ENCODE assay signal across 15 cellular contexts in genomic region chr13:72145383-72145782, GRCh38.
DNase-seq lines count a peak whose midpoint lies in the region; ATAC-seq and TF ChIP-seq lines count a peak whose summit lies in the region.
"Had no signal": no experiment of that assay in that cellular context is flagged by ENCODE, and none has a peak within 500 bp of the region (broad histone marks: within the 10 kb centered on the region; RNA-seq: fewer than 3 reads in every experiment).

No MANE protein-coding gene starts in this region.

- no peaks in the 10 kb centered on the region for H4K20me1 ChIP-seq in SK-N-SH (ENCODE audit: insufficient read depth)
- H4K20me1 ChIP-seq: BLaER1 treated with 17β-estradiol and CSF1 and Interleukin-3, amounts not matched to agents 10 nM and 100 nM had no signal

- DNase-seq in EH (ENCODE audit: low read depth) (peak; percentile 77), SK-N-SH (no peak), chondrocyte (ENCODE audit: low spot score) (no peak), mesothelial cell of epicardium (ENCODE audit: low spot score in 2 of 2, unreplicated experiment in 2 of 2) (no peak), right atrium auricular region (ENCODE audit: low spot score) (no peak), nucleus accumbens (lab: John Stamatoyannopoulos, UW) (no peak)
- DNase-seq in activated CD4-positive, alpha-beta T cell treated with anti-CD3 and anti-CD28 coated beads for 4 hours = no peak
- DNase-seq: 8988T; Calu3; CD4-positive, CD25-positive, alpha-beta regulatory T cell; DMS 273 treated with DMSO at 0.1 percent for 48 hours; H7 had no signal

- H3K4me3 Mint-ChIP-seq in chondrocyte (ENCODE audit: unreplicated experiment) (no peak overlapping the region), mesothelial cell of epicardium (no peak overlapping the region)
- H3K4me3 Mint-ChIP-seq: CD4-positive, CD25-positive, alpha-beta regulatory T cell; GM23338 had no signal

- H3K27me3 Mint-ChIP-seq in chondrocyte (ENCODE audit: low read depth) = no peaks in the 10 kb centered on the region
- H3K27me3 Mint-ChIP-seq in mesothelial cell of epicardium (ENCODE audit: low read depth) = no peaks in the 10 kb centered on the region

- H3K36me3 Mint-ChIP-seq in chondrocyte (ENCODE audit: low read depth) (no peaks in the 10 kb centered on the region), mesothelial cell of epicardium (no peaks in the 10 kb centered on the region)
- H3K36me3 Mint-ChIP-seq: CD4-positive, CD25-positive, alpha-beta regulatory T cell had no signal

- H3K9me3 ChIP-seq in SK-N-SH = no peaks in the 10 kb centered on the region
- no peaks in the 10 kb centered on the region for H3K9me3 ChIP-seq in right atrium auricular region
- H3K9me3 ChIP-seq: BLaER1 treated with 17β-estradiol and CSF1 and Interleukin-3, amounts not matched to agents 10 nM and 100 nM had no signal

- H3K79me2 ChIP-seq in SK-N-SH (ENCODE audit: insufficient read depth) = no peaks in the 10 kb centered on the region

- H3K36me3 ChIP-seq in SK-N-SH (replicated peaks in 1 of 2; ENCODE audit: control insufficient read depth in 1 of 2, insufficient read depth in 2 of 2, low read length in 1 of 2) = no peaks in the 10 kb centered on the region
- no peaks in the 10 kb centered on the region for H3K36me3 ChIP-seq in right atrium auricular region
- H3K36me3 ChIP-seq: BLaER1 treated with 17β-estradiol and CSF1 and Interleukin-3, amounts not matched to agents 10 nM and 100 nM had no signal

- CTCF ChIA-PET in SK-N-SH (lab: Yijun Ruan, JAX) = interaction anchor here (0.8 kb wide), 1 partner anchor 22 kb away, joined by 3 read pairs; no protein-coding TSS in a partner anchor

- POLR2A ChIA-PET in SK-N-SH (lab: Yijun Ruan, JAX) = no interaction called here

- H3K9me3 Mint-ChIP-seq in chondrocyte (ENCODE audit: low read depth) (no peaks in the 10 kb centered on the region), mesothelial cell of epicardium (peaks cover 4% of the 10 kb centered on the region)
- H3K9me3 Mint-ChIP-seq: GM23338 had no signal

- H3K4me1 ChIP-seq in SK-N-SH (ENCODE audit: control insufficient read depth in 1 of 2, insufficient read depth in 2 of 2, low read depth in 1 of 2, low read length in 1 of 2) (peaks cover 0 to 14% of the 10 kb centered on the region in 2 experiments; a peak in 2 of 4 replicates), right atrium auricular region (no peaks in the 10 kb centered on the region)
- H3K4me1 ChIP-seq: BLaER1 treated with 17β-estradiol and CSF1 and Interleukin-3, amounts not matched to agents 10 nM and 100 nM had no signal

- no peaks in the 10 kb centered on the region for H3K9me2 ChIP-seq in SK-N-SH

- H2AFZ ChIP-seq in SK-N-SH (ENCODE audit: low read depth) = peak overlapping the region; percentile 73; the same call in 1 of the 2 replicates
- H2AFZ ChIP-seq: GM23338 had no signal

- no peak for ATAC-seq in HG03432 (IDR thresholded peaks at IDR 0.05; ENCODE audit: unreplicated experiment)
- ATAC-seq: GM23338 had no signal

- H3K4me3 ChIP-seq in SK-N-SH (ENCODE audit: low read depth in 2 of 2, low read length in 1 of 2) (no peak overlapping the region), right atrium auricular region (no peak overlapping the region)
- H3K4me3 ChIP-seq: BLaER1 treated with 17β-estradiol and CSF1 and Interleukin-3, amounts not matched to agents 10 nM and 100 nM; GM23338 had no signal

- peak overlapping the region; percentile 1; the same call in 1 of the 2 replicates for H3K4me2 ChIP-seq in SK-N-SH
- H3K4me2 ChIP-seq: BLaER1 treated with 17β-estradiol and CSF1 and Interleukin-3, amounts not matched to agents 10 nM and 100 nM; GM23338 had no signal

- peaks cover 21% of the 10 kb centered on the region for H3F3A ChIP-seq in SK-N-SH (replicated peaks; ENCODE audit: insufficient read depth)

- peak overlapping the region; percentile 42 for H3K27ac Mint-ChIP-seq in chondrocyte (ENCODE audit: unreplicated experiment)
- peak overlapping the region; percentile 80 for H3K27ac Mint-ChIP-seq in mesothelial cell of epicardium
- H3K27ac Mint-ChIP-seq: GM23338 had no signal

- no peak for TF ChIP-seq CTCF in SK-N-SH (IDR thresholded peaks at IDR 0.05)
- TF ChIP-seq CTCF in chondrocyte (IDR thresholded peaks at IDR 0.05) = no peak
- no peak for TF ChIP-seq CTCF in mesothelial cell of epicardium (IDR thresholded peaks at IDR 0.05; ENCODE audit: unreplicated experiment)
- no peak for TF ChIP-seq CTCF in right atrium auricular region (IDR thresholded peaks at IDR 0.05)

- 36% methylated on average over 2 of the region's 2 CpGs for WGBS in SK-N-SH (ENCODE audit: low lambda C conversion rate)

- TF ChIP-seq EP300 in SK-N-SH (IDR thresholded peaks at IDR 0.05; ENCODE audit: borderline replicate concordance in 1 of 2, low read depth in 1 of 2, low read length in 1 of 2) = peak in 1 of 2 experiments; percentile 47; a peak in 1 of 4 replicates

- H3K27ac ChIP-seq in SK-N-SH (ENCODE audit: low read depth in 2 of 2, low read length in 1 of 2) = peak overlapping the region; percentile 29 to 68; a peak in 3 of 4 replicates
- H3K27ac ChIP-seq in right atrium auricular region = no peak overlapping the region
- H3K27ac ChIP-seq: BLaER1 treated with 17β-estradiol and CSF1 and Interleukin-3, amounts not matched to agents 10 nM and 100 nM had no signal

- no peak for TF ChIP-seq RAD21 in SK-N-SH (IDR thresholded peaks at IDR 0.05; ENCODE audit: low read length)

- peaks cover 38% of the 10 kb centered on the region for H3K4me1 Mint-ChIP-seq in chondrocyte (ENCODE audit: low read depth)
- peaks cover 42% of the 10 kb centered on the region for H3K4me1 Mint-ChIP-seq in mesothelial cell of epicardium
- H3K4me1 Mint-ChIP-seq: CD4-positive, CD25-positive, alpha-beta regulatory T cell had no signal

- H3K27me3 ChIP-seq in SK-N-SH (ENCODE audit: insufficient read depth) (no peaks in the 10 kb centered on the region), right atrium auricular region (no peaks in the 10 kb centered on the region)
- H3K27me3 ChIP-seq: BLaER1 treated with 17β-estradiol and CSF1 and Interleukin-3, amounts not matched to agents 10 nM and 100 nM had no signal

- no peak overlapping the region for H3K9ac ChIP-seq in SK-N-SH
- H3K9ac ChIP-seq: BLaER1 treated with 17β-estradiol and CSF1 and Interleukin-3, amounts not matched to agents 10 nM and 100 nM had no signal

TF ChIP-seq in SK-N-SH, 30 proteins besides CTCF, POLR2A, EP300 and RAD21:
- peak; percentile 26; the same call in 1 of the 2 replicates for TF ChIP-seq TEAD4 (IDR thresholded peaks at IDR 0.05; ENCODE audit: borderline replicate concordance, insufficient read depth)
- no peak for TF ChIP-seq JUND (IDR thresholded peaks at IDR 0.05)
- TF ChIP-seq USF2 (IDR thresholded peaks at IDR 0.05; ENCODE audit: borderline replicate concordance, low read depth, low read length) = no peak
- TF ChIP-seq TCF12 (IDR thresholded peaks at IDR 0.05) = peak; percentile 60
- TF ChIP-seq TAF1 (IDR thresholded peaks at IDR 0.05; ENCODE audit: borderline replicate concordance, low read depth, low read length) = no peak
- TF ChIP-seq GATA2 (CRISPR knock-in tag; IDR thresholded peaks at IDR 0.05) = no peak
- no peak for TF ChIP-seq RFX5 (IDR thresholded peaks at IDR 0.05; ENCODE audit: low read length)
- TF ChIP-seq MEF2A (IDR thresholded peaks at IDR 0.05; ENCODE audit: borderline replicate concordance, low read depth) = 0 out of 2 replicates have a peak, but pooled peaks have one; percentile 31
- TF ChIP-seq PBX3 (IDR thresholded peaks at IDR 0.05) = peak; percentile 60
- no peak for TF ChIP-seq GABPA (IDR thresholded peaks at IDR 0.05; ENCODE audit: low read depth)

Comparison
In these comparisons a context has a peak if more than half of its experiments do, and no peak if none do; other contexts are left out.
1. H3K27ac ChIP-seq: peak in SK-N-SH (2 of 2); none in right atrium auricular region (0 of 2).